12 cellular contexts compared by ENCODE assay signal in the genomic region with DNA sequence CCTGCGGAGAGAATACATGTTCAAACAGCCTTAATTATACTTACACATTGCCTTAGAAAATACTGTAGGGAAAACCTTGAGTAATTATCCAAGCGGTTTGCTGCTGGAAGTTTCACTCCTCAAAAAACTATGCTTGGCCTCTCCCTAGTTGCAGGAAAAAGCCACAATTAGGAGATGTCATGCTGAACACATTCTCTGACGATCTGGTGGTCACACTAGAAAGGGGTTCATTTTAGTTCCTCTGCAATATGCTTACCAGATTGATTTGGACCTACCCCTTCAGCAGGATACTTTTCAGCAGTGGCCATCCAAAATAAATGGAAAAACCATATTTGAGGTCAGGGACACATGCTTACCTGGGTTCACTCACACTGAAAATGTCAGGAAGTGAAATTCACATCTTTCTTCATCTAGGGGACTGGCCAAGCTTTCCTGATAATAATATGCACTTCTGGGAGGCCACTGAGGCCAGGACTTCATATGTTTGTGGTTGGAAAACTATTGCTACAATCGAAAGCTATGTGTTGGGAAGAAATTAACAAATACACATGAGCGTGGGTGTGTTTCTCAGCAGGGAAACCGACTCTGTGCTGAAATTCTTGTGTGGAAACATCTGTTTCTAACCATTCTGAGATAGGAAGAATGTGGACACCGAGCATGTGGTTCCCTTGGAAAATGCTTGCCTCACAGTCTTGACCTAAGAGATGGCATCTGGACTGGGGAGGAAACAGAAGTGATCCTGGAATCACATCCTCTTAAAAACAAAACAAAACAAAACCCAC.
DNase-seq lines count a peak whose midpoint lies in the region; ATAC-seq and TF ChIP-seq lines count a peak whose summit lies in the region.
"Had no signal": no experiment of that assay in that cellular context is flagged by ENCODE, and none has a peak within 500 bp of the region (broad histone marks: within the 10 kb centered on the region; RNA-seq: fewer than 3 reads in every experiment).

No MANE protein-coding gene starts in this region.

- H3K4me1 Mint-ChIP-seq in endothelial cell (ENCODE audit: unreplicated experiment): peaks cover 10% of the 10 kb centered on the region
- peaks cover 46% of the 10 kb centered on the region for H3K4me1 Mint-ChIP-seq in activated T-helper 1 cell treated with anti-CD3 and anti-CD28 coated beads, Interleukin-12 subunit alpha, Interleukin-12 subunit beta, Interleukin-2, Interleukin-4 antibody, amounts not matched to agents 30 ng/mL and 10 ng/mL and 1 ng/mL, durations not matched to agents 14 hours and 24 hours and 36 hours (ENCODE audit: low read depth)

- ATAC-seq in GM21576 (IDR thresholded peaks at IDR 0.05; ENCODE audit: unreplicated experiment) (no peak), GM21360 (IDR thresholded peaks at IDR 0.05; ENCODE audit: unreplicated experiment) (no peak)
- ATAC-seq: CD8-positive, alpha-beta T cell had no signal

- H3K27ac ChIP-seq in muscle layer of duodenum (ENCODE audit: low read length): peak overlapping the region; percentile 51

- H3K27me3 Mint-ChIP-seq in endothelial cell (ENCODE audit: unreplicated experiment): peaks cover 2% of the 10 kb centered on the region
- H3K27me3 Mint-ChIP-seq in activated T-helper 1 cell treated with anti-CD3 and anti-CD28 coated beads, Interleukin-12 subunit alpha, Interleukin-12 subunit beta, Interleukin-2, Interleukin-4 antibody, amounts not matched to agents 30 ng/mL and 10 ng/mL and 1 ng/mL, durations not matched to agents 14 hours and 24 hours and 36 hours (ENCODE audit: insufficient read depth): no peaks in the 10 kb centered on the region

- peak overlapping the region; percentile 96 for H3K27ac Mint-ChIP-seq in endothelial cell (ENCODE audit: unreplicated experiment)
- no peak overlapping the region for H3K27ac Mint-ChIP-seq in activated T-helper 1 cell treated with anti-CD3 and anti-CD28 coated beads, Interleukin-12 subunit alpha, Interleukin-12 subunit beta, Interleukin-2, Interleukin-4 antibody, amounts not matched to agents 30 ng/mL and 10 ng/mL and 1 ng/mL, durations not matched to agents 14 hours and 24 hours and 36 hours
- H3K27ac Mint-ChIP-seq: CD8-positive, alpha-beta T cell had no signal

- intact Hi-C loops in activated T-helper 1 cell treated with anti-CD3 and anti-CD28 coated beads, Interleukin-12 subunit alpha, Interleukin-12 subunit beta, Interleukin-2, Interleukin-4 antibody, amounts not matched to agents 30 ng/mL and 10 ng/mL and 1 ng/mL, durations not matched to agents 14 hours and 24 hours and 36 hours (cut with micrococcal nuclease): loop anchor here (5.0 to 10.0 kb wide), 3 partner anchors 99 to 126 kb away; no protein-coding TSS in a partner anchor

- no peaks in the 10 kb centered on the region for H3K36me3 ChIP-seq in muscle layer of duodenum (ENCODE audit: control insufficient read depth in 1 of 2, insufficient read depth in 2 of 2, low read length in 2 of 2)

- peak; percentile 95 for DNase-seq in AG09309 (ENCODE audit: low read depth)
- peak; percentile 93 for DNase-seq in MV-4-11 (lab: John Stamatoyannopoulos, UW)
- DNase-seq in endothelial cell (ENCODE audit: low spot score): peak; percentile 9
- no peak for DNase-seq in activated T-helper 1 cell treated with anti-CD3 and anti-CD28 coated beads, Interleukin-12 subunit alpha, Interleukin-12 subunit beta, Interleukin-2, Interleukin-4 antibody, amounts not matched to agents 30 ng/mL and 10 ng/mL and 1 ng/mL, durations not matched to agents 14 hours and 24 hours and 36 hours (ENCODE audit: low spot score)
- no peak for DNase-seq in kidney tubule cell (ENCODE audit: low spot score)
- DNase-seq: activated CD4-positive, CD25-positive, alpha-beta regulatory T cell treated with anti-CD3 and anti-CD28 coated beads, Interleukin-2, amount 50 U/mL, for 72 hours; CD8-positive, alpha-beta T cell had no signal

- no peak for TF ChIP-seq CTCF in AG09309 (IDR thresholded peaks at IDR 0.05; ENCODE audit: control insufficient read depth, insufficient read depth, low read depth, low read length, missing control alignments)
- no peak for TF ChIP-seq CTCF in endothelial cell (IDR thresholded peaks at IDR 0.05; ENCODE audit: unreplicated experiment)

- H3K4me1 ChIP-seq in muscle layer of duodenum (ENCODE audit: control insufficient read depth in 1 of 2, insufficient read depth in 2 of 2, low read length in 2 of 2): peaks cover 0 to 6% of the 10 kb centered on the region in 2 donors

- H3K27me3 ChIP-seq in muscle layer of duodenum (ENCODE audit: low read depth, low read length): no peaks in the 10 kb centered on the region

- H3K4me3 ChIP-seq in AG09309 (ENCODE audit: control insufficient read depth, low read depth, low read length) (no peak overlapping the region), muscle layer of duodenum (ENCODE audit: low read depth in 1 of 2, low read length in 2 of 2) (no peak overlapping the region)

- H3K4me3 Mint-ChIP-seq in endothelial cell (ENCODE audit: unreplicated experiment): no peak overlapping the region
- no peak overlapping the region for H3K4me3 Mint-ChIP-seq in activated T-helper 1 cell treated with anti-CD3 and anti-CD28 coated beads, Interleukin-12 subunit alpha, Interleukin-12 subunit beta, Interleukin-2, Interleukin-4 antibody, amounts not matched to agents 30 ng/mL and 10 ng/mL and 1 ng/mL, durations not matched to agents 14 hours and 24 hours and 36 hours
- H3K4me3 Mint-ChIP-seq: CD8-positive, alpha-beta T cell; IgD-negative memory B cell had no signal

- no peaks in the 10 kb centered on the region for H3K36me3 Mint-ChIP-seq in endothelial cell (ENCODE audit: low read depth, unreplicated experiment)
- H3K36me3 Mint-ChIP-seq in activated T-helper 1 cell treated with anti-CD3 and anti-CD28 coated beads, Interleukin-12 subunit alpha, Interleukin-12 subunit beta, Interleukin-2, Interleukin-4 antibody, amounts not matched to agents 30 ng/mL and 10 ng/mL and 1 ng/mL, durations not matched to agents 14 hours and 24 hours and 36 hours (ENCODE audit: low read depth): peaks cover 3% of the 10 kb centered on the region
- H3K36me3 Mint-ChIP-seq: brain; CD8-positive, alpha-beta T cell; IgD-negative memory B cell had no signal

- H3K9me3 Mint-ChIP-seq in endothelial cell (ENCODE audit: unreplicated experiment): no peaks in the 10 kb centered on the region
- H3K9me3 Mint-ChIP-seq in activated T-helper 1 cell treated with anti-CD3 and anti-CD28 coated beads, Interleukin-12 subunit alpha, Interleukin-12 subunit beta, Interleukin-2, Interleukin-4 antibody, amounts not matched to agents 30 ng/mL and 10 ng/mL and 1 ng/mL, durations not matched to agents 14 hours and 24 hours and 36 hours: peaks cover 2% of the 10 kb centered on the region
- H3K9me3 Mint-ChIP-seq: CD8-positive, alpha-beta T cell had no signal

- no peaks in the 10 kb centered on the region for H3K9me3 ChIP-seq in muscle layer of duodenum (ENCODE audit: control insufficient read depth in 1 of 2, low read length in 2 of 2)

Comparison
In these comparisons a context has a peak if more than half of its experiments do, and no peak if none do; other contexts are left out.
1. DNase-seq: peak in AG09309 (single experiment), MV-4-11 (single experiment) and endothelial cell (single experiment); none in activated T-helper 1 cell treated with anti-CD3 and anti-CD28 coated beads, Interleukin-12 subunit alpha, Interleukin-12 subunit beta, Interleukin-2, Interleukin-4 antibody, amounts not matched to agents 30 ng/mL and 10 ng/mL and 1 ng/mL, durations not matched to agents 14 hours and 24 hours and 36 hours (single experiment) and kidney tubule cell (single experiment).